In genomic region chr5:36398137-36398536, GRCh38 we compare ENCODE assay signal across 10 cellular contexts.
DNase-seq lines count a peak whose midpoint lies in the region; ATAC-seq and TF ChIP-seq lines count a peak whose summit lies in the region.
"Had no signal": no experiment of that assay in that cellular context is flagged by ENCODE, and none has a peak within 500 bp of the region (broad histone marks: within the 10 kb centered on the region; RNA-seq: fewer than 3 reads in every experiment).

No MANE protein-coding gene starts in this region.

- H3K27ac ChIP-seq in DOHH2 (ENCODE audit: low read depth, low read length) (peak overlapping the region; percentile 75), coronary artery (no peak overlapping the region)

- peaks cover 56% of the 10 kb centered on the region for H3K4me1 ChIP-seq in DOHH2 (ENCODE audit: control insufficient read depth, low read length)

- no peaks in the 10 kb centered on the region for H3K36me3 Mint-ChIP-seq in nephron progenitor cell (ENCODE audit: low read depth)

- H3K27me3 Mint-ChIP-seq in nephron progenitor cell (ENCODE audit: low read depth, poor library complexity) = peaks cover 5% of the 10 kb centered on the region

- H3K9me3 ChIP-seq in DOHH2 (ENCODE audit: control insufficient read depth, insufficient read depth, low read length) = no peaks in the 10 kb centered on the region

- H3K9me3 Mint-ChIP-seq in nephron progenitor cell = no peaks in the 10 kb centered on the region

- H3K4me3 ChIP-seq in DOHH2 (ENCODE audit: low read length) (no peak overlapping the region), coronary artery (no peak overlapping the region)

- H3K4me3 Mint-ChIP-seq in nephron progenitor cell = no peak overlapping the region

- H3K27ac Mint-ChIP-seq in nephron progenitor cell = no peak overlapping the region

- no peaks in the 10 kb centered on the region for H3K36me3 ChIP-seq in DOHH2 (ENCODE audit: control insufficient read depth, low read length)

- TF ChIP-seq CTCF in DOHH2 (IDR thresholded peaks at IDR 0.05; ENCODE audit: low read depth, low read length, poor library complexity, severe bottlenecking) (peak; percentile 47), nephron progenitor cell (IDR thresholded peaks at IDR 0.05) (peak; percentile 38), coronary artery (IDR thresholded peaks at IDR 0.05) (no peak)

- no peak for ATAC-seq in GM18517 (IDR thresholded peaks at IDR 0.05; ENCODE audit: unreplicated experiment)

- H3K27me3 ChIP-seq in DOHH2 (ENCODE audit: control insufficient read depth, low read length) = no peaks in the 10 kb centered on the region

- no peaks in the 10 kb centered on the region for H3K79me2 ChIP-seq in DOHH2 (ENCODE audit: control insufficient read depth, low read length)

- DNase-seq in NCI-H1417 treated with DMSO at 0.1 percent for 48 hours (lab: John Stamatoyannopoulos, UW) = peak; percentile 6
- DNase-seq in dermis blood vessel endothelial cell = peak; percentile 3
- no peak for DNase-seq in nephron progenitor cell
- no peak for DNase-seq in nucleus accumbens (lab: John Stamatoyannopoulos, UW)
- no peak for DNase-seq in NCI-H2107 treated with DMSO at 0.1 percent for 48 hours (lab: John Stamatoyannopoulos, UW; ENCODE audit: unreplicated experiment)
- no peak for DNase-seq in coronary artery (ENCODE audit: low spot score)
- DNase-seq: foreskin melanocyte, T-helper 2 cell had no signal

- H3K9me2 ChIP-seq in DOHH2 (replicated peaks; ENCODE audit: control insufficient read depth, low read length) = no peaks in the 10 kb centered on the region

- H3K4me1 Mint-ChIP-seq in nephron progenitor cell = peaks cover 34% of the 10 kb centered on the region

- peak overlapping the region; percentile 24 for H3K4me2 ChIP-seq in DOHH2 (ENCODE audit: low read length)

- no peaks in the 10 kb centered on the region for H4K20me1 ChIP-seq in DOHH2 (ENCODE audit: control insufficient read depth, insufficient read depth, low read depth, low read length)

- peaks cover 14% of the 10 kb centered on the region for H3F3A ChIP-seq in DOHH2 (ENCODE audit: control insufficient read depth, insufficient read depth)

Comparison
In these comparisons a context has a peak if more than half of its experiments do, and no peak if none do; other contexts are left out.
1. DNase-seq: peak in NCI-H1417 treated with DMSO at 0.1 percent for 48 hours (single experiment) and dermis blood vessel endothelial cell (single experiment); none in nephron progenitor cell (single experiment), nucleus accumbens (0 of 56), NCI-H2107 treated with DMSO at 0.1 percent for 48 hours (single experiment) and coronary artery (single experiment).